8 cellular contexts compared by ENCODE assay signal in the genomic region with DNA sequence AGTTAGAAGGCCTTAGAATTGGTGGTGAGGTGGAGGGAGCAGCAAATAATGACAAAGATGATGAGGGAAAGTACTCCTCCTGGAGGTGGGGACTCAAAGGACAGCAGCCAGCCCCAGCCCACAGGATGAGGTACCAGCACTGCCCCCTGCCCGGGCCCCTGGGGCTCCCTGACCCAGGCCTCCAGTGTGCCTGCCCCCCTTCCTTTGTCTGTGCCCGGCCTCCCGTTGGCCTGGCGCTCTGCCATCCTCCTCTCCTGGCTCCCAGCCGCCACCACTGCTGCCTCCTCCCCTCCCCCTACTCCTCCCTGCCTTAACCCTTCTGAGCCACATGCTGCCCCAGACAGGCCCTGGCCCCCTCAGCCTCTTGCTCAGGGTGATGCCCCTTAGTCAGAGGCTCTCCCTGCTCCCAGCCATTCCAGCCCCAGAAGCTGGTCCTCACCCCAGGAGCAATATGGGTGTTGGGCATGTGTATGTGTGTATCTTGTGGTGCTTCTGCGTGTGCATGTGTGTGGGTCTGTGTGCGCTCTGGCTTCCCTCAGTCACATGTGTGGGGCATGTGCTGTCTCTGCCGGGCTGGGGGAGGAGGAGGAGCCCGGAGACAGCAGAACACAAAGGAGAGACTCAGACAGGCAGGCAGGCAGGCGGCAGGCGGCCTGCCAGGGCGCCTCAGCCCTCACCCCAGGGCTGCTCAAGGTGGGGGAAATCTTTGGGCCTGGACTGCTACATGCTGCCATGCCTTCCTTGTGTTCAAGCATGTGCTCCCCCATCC. TPM values are rescaled to one million over a fixed set of nuclear protein-coding genes. Genes with fewer than 3 reads are reported as not detected.
DNase-seq lines count a peak whose midpoint lies in the region; ATAC-seq and TF ChIP-seq lines count a peak whose summit lies in the region.

No MANE protein-coding gene starts in this region.

- no peaks in the 10 kb centered on the region for H3K9me3 ChIP-seq in SJCRH30 (replicated peaks)
- no peaks in the 10 kb centered on the region for H3K9me3 ChIP-seq in tibial nerve

- peak in 1 of 2 donors; percentile 52 for TF ChIP-seq POLR2A in tibial nerve (IDR thresholded peaks at IDR 0.05)

- DNase-seq in Caki2 (ENCODE audit: low read depth) (peak; percentile 90), KG1 (lab: John Stamatoyannopoulos, UW) (peak; percentile 53), SJCRH30 (peak; percentile 96 to 97), glomerular visceral epithelial cell (ENCODE audit: extremely low spot score) (peak; percentile 93), nucleus accumbens (lab: John Stamatoyannopoulos, UW) (peak; percentile 19 to 93 (median 85)), tibial nerve (ENCODE audit: low spot score in 2 of 2) (peak; percentile 77 to 79)
- peak; percentile 72 for DNase-seq in activated naive CD4-positive, alpha-beta T cell treated with anti-CD3 and anti-CD28 coated beads, Interleukin-2, amount 50 U/mL, for 16 hours

- in situ Hi-C loops in Caki2 (cut with HindIII; ENCODE audit: low pct_unique_long_range_greater_than_20kb, low sequenced_read_pairs), result no loop called here

- peak in 2 of 5 experiments; percentile 16 to 17 for TF ChIP-seq CTCF in tibial nerve (IDR thresholded peaks at IDR 0.05)

- 1% methylated on average over 5 to 12 of the region's 12 CpGs for WGBS in tibial nerve, 2 donors

- no peak for ATAC-seq in GM21526 (IDR thresholded peaks at IDR 0.05; ENCODE audit: low FRiP score, unreplicated experiment)

- peak overlapping the region; percentile 11 for H3K4me3 ChIP-seq in SJCRH30
- peak overlapping the region; percentile 9 to 93 (median 48) for H3K4me3 ChIP-seq in tibial nerve

- peaks cover 35% of the 10 kb centered on the region for H3K4me1 ChIP-seq in SJCRH30
- peaks cover 7 to 81% (median 69%) of the 10 kb centered on the region in 4 donors for H3K4me1 ChIP-seq in tibial nerve

- TF ChIP-seq EP300 in tibial nerve (IDR thresholded peaks at IDR 0.05), result peak; percentile 16 to 65

- H3K27me3 ChIP-seq in SJCRH30 (no peaks in the 10 kb centered on the region), tibial nerve (no peaks in the 10 kb centered on the region)

- H3K27ac ChIP-seq in SJCRH30, result peak overlapping the region; percentile 71
- H3K27ac ChIP-seq in tibial nerve, result peak overlapping the region; percentile 92 to 100 (median 98)

- no peaks in the 10 kb centered on the region for H3K36me3 ChIP-seq in SJCRH30
- no peaks in the 10 kb centered on the region for H3K36me3 ChIP-seq in tibial nerve

RNA-seq across cellular contexts. Expression of a gene that starts 2.6 kb away (rescaled TPM):
- 14.9 and 22.7 TPM in 2 replicates for total RNA-seq in Caki2 (2014; rRNA removed; shearing (Covaris generic); ENCODE audit: low replicate concordance)
- total RNA-seq in SJCRH30 (2014; rRNA removed; shearing (Covaris generic)), result 72.6 and 81.6 TPM in 2 replicates
- total RNA-seq in tibial nerve, result 10 to 100 TPM; 37.0 to 50.7 (median 45.8) TPM

RNA-seq across cellular contexts. Expression of a gene that starts 15.3 kb away (rescaled TPM):
- total RNA-seq in Caki2 (2014; rRNA removed; shearing (Covaris generic); ENCODE audit: low replicate concordance), result 5.3 and 15.8 TPM in 2 replicates
- 61.0 and 63.0 TPM in 2 replicates for total RNA-seq in SJCRH30 (2014; rRNA removed; shearing (Covaris generic))
- total RNA-seq in tibial nerve, result 10 to 100 TPM; 10.1 to 26.4 (median 18.7) TPM

RNA-seq across cellular contexts. Expression of a gene that starts 34.6 kb away (rescaled TPM):
- total RNA-seq in Caki2 (2014; rRNA removed; shearing (Covaris generic); ENCODE audit: low replicate concordance), result 68.0 and 74.0 TPM in 2 replicates
- 225 and 242 TPM in 2 replicates for total RNA-seq in SJCRH30 (2014; rRNA removed; shearing (Covaris generic))
- total RNA-seq in tibial nerve, result 10 to 100 TPM; 31.2 to 58.2 (median 51.4) TPM

RNA-seq across cellular contexts. Expression of a gene that starts 52.4 kb away (rescaled TPM):
- total RNA-seq in Caki2 (2014; rRNA removed; shearing (Covaris generic); ENCODE audit: low replicate concordance), result 55.8 and 65.1 TPM in 2 replicates
- total RNA-seq in SJCRH30 (2014; rRNA removed; shearing (Covaris generic)), result 6.4 and 7.0 TPM in 2 replicates
- total RNA-seq in tibial nerve, result 10 to 100 TPM; 33.5 to 36.5 (median 34.8) TPM
